ENCODE assay signal across 32 cellular contexts in the genomic region with DNA sequence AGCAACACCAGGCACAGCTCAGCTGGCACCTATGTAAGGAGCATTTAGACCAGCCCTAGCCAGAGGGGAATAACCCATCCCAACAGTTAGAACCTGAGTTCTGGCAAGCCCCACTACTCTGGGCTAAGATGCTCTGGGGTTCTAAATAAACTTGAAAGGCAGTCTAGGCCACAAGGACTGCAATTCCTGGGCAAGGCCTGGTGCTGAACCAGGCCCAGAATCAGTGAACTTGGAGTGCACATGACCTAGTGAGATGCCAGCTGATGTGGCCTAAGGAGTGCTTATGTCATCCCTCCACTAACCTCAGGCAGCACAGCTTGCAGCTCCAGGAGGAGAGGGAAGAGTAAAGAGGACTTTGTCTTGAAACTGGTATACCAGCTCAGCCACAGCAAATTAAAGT. TPM values are rescaled to one million over a fixed set of nuclear protein-coding genes. Genes with fewer than 3 reads are reported as not detected.
A peak's percentile ranks its signal among the peaks of the same experiment; 100 is the strongest.
DNase-seq lines count a peak whose midpoint lies in the region; ATAC-seq, FAIRE-seq and TF ChIP-seq lines count a peak whose summit lies in the region.
"Had no signal": no experiment of that assay in that cellular context is flagged by ENCODE, and none has a peak within 500 bp of the region (broad histone marks: within the 10 kb centered on the region; RNA-seq: fewer than 3 reads in every experiment).

No MANE protein-coding gene starts in this region.

- ATAC-seq in left ventricle myocardium superior (no peak), HG03442 (IDR thresholded peaks at IDR 0.05; ENCODE audit: unreplicated experiment) (no peak), pancreas (no peak)
- ATAC-seq: GM12878 had no signal

- H3K27ac ChIP-seq in right atrium auricular region = no peak overlapping the region
- no peak overlapping the region for H3K27ac ChIP-seq in coronary artery
- H3K27ac ChIP-seq in pancreas = no peak overlapping the region
- H3K27ac ChIP-seq: BLaER1 had no signal

- DNase-seq in right atrium auricular region (ENCODE audit: low spot score) = peak; percentile 38
- no peak for DNase-seq in left ventricle myocardium superior
- DNase-seq in coronary artery (ENCODE audit: low spot score) = peak; percentile 57
- peak; percentile 51 for DNase-seq in mesenteric fat pad (ENCODE audit: low spot score)
- DNase-seq in stimulated activated CD4-positive, alpha-beta T cell treated with anti-CD3 and anti-CD28 coated beads, Interleukin-4, amount 100 ng/mL, for 4 hours = no peak
- DNase-seq in pancreas = no peak
- DNase-seq: 8988T; ACHN; BE2C; C1 segment of cervical spinal cord; CD4-positive, alpha-beta memory T cell; CD4-positive, CD25-positive, alpha-beta regulatory T cell; CD8-positive, alpha-beta memory T cell; COR-L47; DMS 273 treated with DMSO at 0.1 percent for 48 hours; DMS153; DMS53; DMS79; DND-41; EL; GDM1 had no signal

- H3K27me3 ChIP-seq in right atrium auricular region (no peaks in the 10 kb centered on the region), pancreas (peaks cover 0 to 10% (median 3%) of the 10 kb centered on the region in 4 donors)
- H3K27me3 ChIP-seq: BE2C had no signal

- H3K9me3 ChIP-seq in right atrium auricular region (no peaks in the 10 kb centered on the region), pancreas (no peaks in the 10 kb centered on the region)
- H3K9me3 ChIP-seq: BE2C, BLaER1 had no signal

- H3K4me3 ChIP-seq in right atrium auricular region (no peak overlapping the region), coronary artery (no peak overlapping the region), pancreas (no peak overlapping the region)
- H3K4me3 ChIP-seq: BLaER1, GM12878 had no signal

- H3K36me3 ChIP-seq in right atrium auricular region (no peaks in the 10 kb centered on the region), pancreas (no peaks in the 10 kb centered on the region)
- H3K36me3 ChIP-seq: BE2C, BLaER1 had no signal

- intact Hi-C loops in left ventricle myocardium superior (cut with micrococcal nuclease) = no loop called here
- intact Hi-C loops in pancreas (cut with DNase I) = no loop called here

- H3K4me1 ChIP-seq in right atrium auricular region (no peaks in the 10 kb centered on the region), pancreas (no peaks in the 10 kb centered on the region)
- H3K4me1 ChIP-seq: BE2C, BLaER1 had no signal

- no peak for FAIRE-seq in pancreas (lab: Jason Lieb, UNC)
- FAIRE-seq: A204.1, GM12878, GM12892, GM18507 had no signal

- no peak for TF ChIP-seq CTCF in right atrium auricular region (IDR thresholded peaks at IDR 0.05)
- TF ChIP-seq CTCF in coronary artery (IDR thresholded peaks at IDR 0.05) = no peak
- no peak for TF ChIP-seq CTCF in pancreas (IDR thresholded peaks at IDR 0.05)

RNA-seq across cellular contexts. Expression of a gene that starts 7.6 kb away (rescaled TPM):
- 1 to 10 TPM in 1 of 2 donors, under 1 TPM in 1; 0.08 to 1.7 TPM for total RNA-seq in right atrium auricular region
- 1.7 TPM for total RNA-seq in left ventricle myocardium superior
- total RNA-seq in mesenteric fat pad = 0.32 TPM
- under 1 TPM in 4 of 6 donors, not detected in 2; 0.03 to 0.41 (median 0.21) TPM for total RNA-seq in pancreas
- under 1 TPM; 0.02 to 0.08 TPM for polyA plus RNA-seq in pancreas
- total RNA-seq: A673; CD4-positive, alpha-beta memory T cell; CD4-positive, CD25-positive, alpha-beta regulatory T cell; CD8-positive, alpha-beta memory T cell; G401; GM12878 had no signal
- polyA plus RNA-seq: AG04450; CD14-positive monocyte; CD4-positive, alpha-beta memory T cell; CD4-positive, CD25-positive, alpha-beta regulatory T cell; CD8-positive, alpha-beta memory T cell had no signal

RNA-seq across cellular contexts. Expression of a gene that starts 28.2 kb away (rescaled TPM):
- total RNA-seq in right atrium auricular region = not detected
- total RNA-seq in left ventricle myocardium superior = not detected
- total RNA-seq in mesenteric fat pad = not detected
- total RNA-seq in pancreas = not detected
- under 1 TPM in 1 of 2 donors, not detected in 1; 0.07 TPM for polyA plus RNA-seq in pancreas
- total RNA-seq: CD4-positive, alpha-beta memory T cell; CD4-positive, CD25-positive, alpha-beta regulatory T cell; CD8-positive, alpha-beta memory T cell; Daoy; G401; GM12878 had no signal
- polyA plus RNA-seq: AG04450; CD14-positive monocyte; CD4-positive, alpha-beta memory T cell; CD4-positive, CD25-positive, alpha-beta regulatory T cell; CD8-positive, alpha-beta memory T cell had no signal

RNA-seq across cellular contexts. Expression of a gene that starts 46.9 kb away (rescaled TPM):
- total RNA-seq in right atrium auricular region = not detected
- total RNA-seq in left ventricle myocardium superior = not detected
- not detected for total RNA-seq in mesenteric fat pad
- not detected for total RNA-seq in pancreas
- polyA plus RNA-seq in pancreas = not detected
- total RNA-seq: A673; CD4-positive, alpha-beta memory T cell; CD4-positive, CD25-positive, alpha-beta regulatory T cell; CD8-positive, alpha-beta memory T cell; Daoy; G401; GM12878 had no signal
- polyA plus RNA-seq: AG04450; CD14-positive monocyte; CD4-positive, alpha-beta memory T cell; CD4-positive, CD25-positive, alpha-beta regulatory T cell; CD8-positive, alpha-beta memory T cell; GM12878 had no signal

Comparison
In these comparisons a context has a peak if more than half of its experiments do, and no peak if none do; other contexts are left out.
1. DNase-seq: peak in right atrium auricular region (single experiment), coronary artery (single experiment) and mesenteric fat pad (single experiment); none in left ventricle myocardium superior (single experiment), stimulated activated CD4-positive, alpha-beta T cell treated with anti-CD3 and anti-CD28 coated beads, Interleukin-4, amount 100 ng/mL, for 4 hours (0 of 2) and pancreas (0 of 6).